Comparison of ENCODE assay signal across 26 cellular contexts in the genomic region with DNA sequence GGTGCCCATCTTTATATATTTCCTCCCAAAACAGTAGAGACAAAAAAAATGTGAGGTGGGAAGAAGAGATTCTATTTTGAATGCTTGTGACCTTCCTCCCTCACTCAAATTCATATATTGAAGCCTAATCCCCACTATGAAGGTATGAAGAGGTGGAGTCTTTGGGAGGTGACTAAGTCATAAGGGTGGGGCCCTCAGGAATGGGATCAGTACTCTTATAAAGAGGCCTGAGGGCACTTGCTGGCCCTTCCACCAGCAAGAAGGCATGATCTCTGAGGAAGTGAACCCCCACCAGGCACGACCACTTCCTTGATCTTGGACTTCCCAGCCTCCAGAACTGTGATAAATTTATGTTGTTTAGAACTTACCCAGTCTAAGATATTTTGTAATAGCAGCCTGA.
"Had no signal": no experiment of that assay in that cellular context is flagged by ENCODE, and none has a peak within 500 bp of the region (broad histone marks: within the 10 kb centered on the region; RNA-seq: fewer than 3 reads in every experiment).

No MANE protein-coding gene starts in this region.

- H3K27ac ChIP-seq: stomach, suprapubic skin, testis, thoracic aorta, thyroid gland, tibial artery, tibial nerve, transverse colon, upper lobe of left lung, upper lobe of right lung, uterus, vagina had no signal

- DNase-seq: stimulated activated CD4-positive, alpha-beta T cell treated with anti-CD3 and anti-CD28 coated beads, Interleukin-2, amount 100 ng/mL, for 48 hours; stimulated activated CD4-positive, alpha-beta T cell treated with anti-CD3 and anti-CD28 coated beads, Interleukin-4, amount 100 ng/mL, for 1 hour; stimulated activated CD4-positive, alpha-beta T cell treated with anti-CD3 and anti-CD28 coated beads, Interleukin-4, amount 100 ng/mL, for 24 hours; stimulated activated CD4-positive, alpha-beta T cell treated with anti-CD3 and anti-CD28 coated beads, Interleukin-4, amount 100 ng/mL, for 4 hours; stimulated activated CD8-positive, alpha-beta memory T cell treated with anti-CD3 and anti-CD28 coated beads, Interleukin-4, amount 100 ng/mL, for 48 hours; stimulated activated naive B cell treated with anti-CD40 and anti-IgM and Interleukin-4, amounts not matched to agents 10 μg/mL and 1 μg/mL and 100 μg/mL, for 72 hours; stimulated activated naive CD4-positive, alpha-beta T cell; stimulated activated naive CD4-positive, alpha-beta T cell treated with Interleukin-2 at 50 U/mL for 16 hours; stimulated activated naive CD8-positive, alpha-beta T cell treated with anti-CD3 and anti-CD28 coated beads, Interleukin-15, amount 100 ng/mL, for 72 hours; stimulated activated naive CD8-positive, alpha-beta T cell treated with anti-CD3 and anti-CD28 coated beads, Interleukin-15, Interleukin-2, amounts not matched to agents 100 U/mL and 50 U/mL, for 24 hours; stomach; substantia nigra; testis; thyroid gland; tibial artery; transverse colon; trophoblast cell; upper lobe of left lung; upper lobe of right lung; uterus had no signal

- ATAC-seq: stimulated activated effector memory CD8-positive, alpha-beta T cell treated with anti-CD3 and anti-CD28 coated beads, Interleukin-12 subunit alpha, Interleukin-12 subunit beta, amount 100 ng/mL, for 72 hours; stimulated activated memory B cell treated with anti-CD40 and anti-IgM and Interleukin-4, amounts not matched to agents 10 μg/mL and 1 μg/mL and 100 μg/mL, for 72 hours; stimulated activated naive B cell treated with anti-CD40 and anti-IgM and Interleukin-4, amounts not matched to agents 10 μg/mL and 1 μg/mL and 100 μg/mL, for 72 hours; stimulated activated naive CD8-positive, alpha-beta T cell treated with anti-CD3 and anti-CD28 coated beads, Interleukin-15, amount 100 ng/mL, for 72 hours; stimulated activated naive CD8-positive, alpha-beta T cell treated with anti-CD3 and anti-CD28 coated beads, Interleukin-15, Interleukin-2, amounts not matched to agents 100 U/mL and 50 U/mL, for 24 hours; upper lobe of right lung had no signal

- H3K36me3 ChIP-seq: stomach, suprapubic skin, thoracic aorta, thyroid gland, tibial artery, tibial nerve, transverse colon, upper lobe of left lung, upper lobe of right lung, uterus, vagina had no signal

- H3K4me3 ChIP-seq: stomach, suprapubic skin, testis, thoracic aorta, thyroid gland, tibial artery, tibial nerve, transverse colon, upper lobe of left lung, upper lobe of right lung, uterus, vagina had no signal

- H3K9me3 ChIP-seq: testis, thoracic aorta, thyroid gland, transverse colon, upper lobe of left lung, uterus, vagina had no signal

- H3K4me1 ChIP-seq: stomach, suprapubic skin, testis, thyroid gland, tibial artery, tibial nerve, transverse colon, upper lobe of left lung, upper lobe of right lung, uterus, vagina had no signal

- H3K27me3 ChIP-seq: stomach, suprapubic skin, testis, thyroid gland, tibial artery, tibial nerve, transverse colon, upper lobe of left lung, upper lobe of right lung, uterus, vagina had no signal
